ENCODE assay signal across 1 cellular context in genomic region chr10:72215611-72216549, GRCh38.
A peak's percentile ranks its signal among the peaks of the same experiment; 100 is the strongest.
TF ChIP-seq lines count a peak whose summit lies in the region.

Gene ANAPC16 (plus strand): TSS chr10:72216012. CDS start chr10:72223915, 7,903 bp downstream.
Gene ASCC1 (minus strand): TSS chr10:72216276. CDS start chr10:72213298, 2,978 bp downstream.

TF ChIP-seq in HepG2, 621 proteins besides CTCF, POLR2A, EP300 and RAD21 (continued from another document):
- TF ChIP-seq ELF3 (CRISPR knock-in tag; IDR thresholded peaks at IDR 0.05) (peak; percentile 85), FOXK1 (CRISPR knock-in tag; IDR thresholded peaks at IDR 0.05; ENCODE audit: borderline replicate concordance, low read depth) (peak; percentile 73; the same call in 1 of the 2 replicates), ZNF878 (CRISPR knock-in tag; IDR thresholded peaks at IDR 0.05) (no peak), ONECUT2 (CRISPR knock-in tag; IDR thresholded peaks at IDR 0.05) (no peak), MAFK (conservative IDR thresholded peaks at IDR 0.05 in 1 of 2, IDR thresholded peaks at IDR 0.05 in 1 of 2; ENCODE audit: low read length in 2 of 2) (no peak), ZNF570 (CRISPR knock-in tag; IDR thresholded peaks at IDR 0.05; ENCODE audit: borderline replicate concordance) (no peak), SNAI1 (CRISPR knock-in tag; IDR thresholded peaks at IDR 0.05; ENCODE audit: borderline replicate concordance) (no peak), ZNF850 (CRISPR knock-in tag; conservative IDR thresholded peaks at IDR 0.05) (no peak), SYNCRIP (IDR thresholded peaks at IDR 0.05; ENCODE audit: insufficient read depth, low read depth, low read length) (no peak), TMF1 (CRISPR knock-in tag; IDR thresholded peaks at IDR 0.05; ENCODE audit: low read depth) (peak; percentile 82; the same call in 1 of the 2 replicates), GFI1 (CRISPR knock-in tag; IDR thresholded peaks at IDR 0.05; ENCODE audit: borderline replicate concordance) (no peak), ZNF468 (CRISPR knock-in tag; IDR thresholded peaks at IDR 0.05) (no peak), ZNF331 (CRISPR knock-in tag; IDR thresholded peaks at IDR 0.05) (peak; percentile 85), ZNF780A (CRISPR knock-in tag; IDR thresholded peaks at IDR 0.05) (peak; percentile 85; the same call in 1 of the 2 replicates), PAWR (CRISPR knock-in tag; IDR thresholded peaks at IDR 0.05; ENCODE audit: borderline replicate concordance) (peak; percentile 90; the same call in 1 of the 2 replicates), NCOA2 (CRISPR knock-in tag; IDR thresholded peaks at IDR 0.05) (peak; percentile 64), ZNF615 (CRISPR knock-in tag; IDR thresholded peaks at IDR 0.05; ENCODE audit: borderline replicate concordance) (no peak), ZFYVE20 (CRISPR knock-in tag; IDR thresholded peaks at IDR 0.05; ENCODE audit: borderline replicate concordance, low read depth) (no peak), ZNF235 (CRISPR knock-in tag; IDR thresholded peaks at IDR 0.05; ENCODE audit: borderline replicate concordance) (peak; percentile 68; the same call in 1 of the 2 replicates), EEA1 (CRISPR knock-in tag; IDR thresholded peaks at IDR 0.05; ENCODE audit: borderline replicate concordance) (peak; percentile 66; the same call in 1 of the 2 replicates), ZNF598 (CRISPR knock-in tag; IDR thresholded peaks at IDR 0.05; ENCODE audit: borderline replicate concordance) (peak; percentile 96), ZNF205 (CRISPR knock-in tag; IDR thresholded peaks at IDR 0.05) (peak; percentile 82), ZNF296 (CRISPR knock-in tag; conservative IDR thresholded peaks at IDR 0.05) (no peak)
- TF ChIP-seq, protein P1, sequence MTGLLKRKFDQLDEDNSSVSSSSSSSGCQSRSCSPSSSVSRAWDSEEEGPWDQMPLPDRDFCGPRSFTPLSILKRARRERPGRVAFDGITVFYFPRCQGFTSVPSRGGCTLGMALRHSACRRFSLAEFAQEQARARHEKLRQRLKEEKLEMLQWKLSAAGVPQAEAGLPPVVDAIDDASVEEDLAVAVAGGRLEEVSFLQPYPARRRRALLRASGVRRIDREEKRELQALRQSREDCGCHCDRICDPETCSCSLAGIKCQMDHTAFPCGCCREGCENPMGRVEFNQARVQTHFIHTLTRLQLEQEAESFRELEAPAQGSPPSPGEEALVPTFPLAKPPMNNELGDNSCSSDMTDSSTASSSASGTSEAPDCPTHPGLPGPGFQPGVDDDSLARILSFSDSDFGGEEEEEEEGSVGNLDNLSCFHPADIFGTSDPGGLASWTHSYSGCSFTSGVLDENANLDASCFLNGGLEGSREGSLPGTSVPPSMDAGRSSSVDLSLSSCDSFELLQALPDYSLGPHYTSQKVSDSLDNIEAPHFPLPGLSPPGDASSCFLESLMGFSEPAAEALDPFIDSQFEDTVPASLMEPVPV (CRISPR knock-in tag; IDR thresholded peaks at IDR 0.05) = peak; percentile 87; the same call in 1 of the 2 replicates
- TF ChIP-seq, protein P2, sequence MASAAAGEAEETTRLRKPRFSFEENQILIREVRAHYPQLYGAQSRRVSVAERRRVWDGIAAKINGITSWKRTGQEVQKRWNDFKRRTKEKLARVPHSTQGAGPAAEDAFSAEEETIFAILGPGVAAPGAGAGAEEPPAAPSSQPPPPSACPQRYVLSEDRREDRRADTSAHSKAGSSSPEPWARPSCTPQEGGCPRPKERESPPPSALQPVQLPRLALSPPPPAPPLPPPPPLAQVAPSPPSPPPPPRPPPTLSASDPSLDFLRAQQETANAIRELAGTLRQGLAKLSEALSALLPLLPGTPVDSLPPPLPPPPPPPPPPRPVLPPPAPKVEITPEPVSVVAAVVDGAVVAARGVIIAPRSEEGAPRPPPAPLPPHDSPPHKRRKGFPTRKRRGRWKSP (CRISPR knock-in tag; IDR thresholded peaks at IDR 0.05) = peak; percentile 82
- TF ChIP-seq, protein P3, sequence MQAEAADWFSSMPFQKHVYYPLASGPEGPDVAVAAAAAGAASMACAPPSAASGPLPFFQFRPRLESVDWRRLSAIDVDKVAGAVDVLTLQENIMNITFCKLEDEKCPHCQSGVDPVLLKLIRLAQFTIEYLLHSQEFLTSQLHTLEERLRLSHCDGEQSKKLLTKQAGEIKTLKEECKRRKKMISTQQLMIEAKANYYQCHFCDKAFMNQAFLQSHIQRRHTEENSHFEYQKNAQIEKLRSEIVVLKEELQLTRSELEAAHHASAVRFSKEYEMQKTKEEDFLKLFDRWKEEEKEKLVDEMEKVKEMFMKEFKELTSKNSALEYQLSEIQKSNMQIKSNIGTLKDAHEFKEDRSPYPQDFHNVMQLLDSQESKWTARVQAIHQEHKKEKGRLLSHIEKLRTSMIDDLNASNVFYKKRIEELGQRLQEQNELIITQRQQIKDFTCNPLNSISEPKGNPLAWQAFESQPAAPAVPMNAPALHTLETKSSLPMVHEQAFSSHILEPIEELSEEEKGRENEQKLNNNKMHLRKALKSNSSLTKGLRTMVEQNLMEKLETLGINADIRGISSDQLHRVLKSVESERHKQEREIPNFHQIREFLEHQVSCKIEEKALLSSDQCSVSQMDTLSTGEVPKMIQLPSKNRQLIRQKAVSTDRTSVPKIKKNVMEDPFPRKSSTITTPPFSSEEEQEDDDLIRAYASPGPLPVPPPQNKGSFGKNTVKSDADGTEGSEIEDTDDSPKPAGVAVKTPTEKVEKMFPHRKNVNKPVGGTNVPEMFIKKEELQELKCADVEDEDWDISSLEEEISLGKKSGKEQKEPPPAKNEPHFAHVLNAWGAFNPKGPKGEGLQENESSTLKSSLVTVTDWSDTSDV (CRISPR knock-in tag; IDR thresholded peaks at IDR 0.05) = peak; percentile 84; the same call in 1 of the 2 replicates
